In the genomic region with DNA sequence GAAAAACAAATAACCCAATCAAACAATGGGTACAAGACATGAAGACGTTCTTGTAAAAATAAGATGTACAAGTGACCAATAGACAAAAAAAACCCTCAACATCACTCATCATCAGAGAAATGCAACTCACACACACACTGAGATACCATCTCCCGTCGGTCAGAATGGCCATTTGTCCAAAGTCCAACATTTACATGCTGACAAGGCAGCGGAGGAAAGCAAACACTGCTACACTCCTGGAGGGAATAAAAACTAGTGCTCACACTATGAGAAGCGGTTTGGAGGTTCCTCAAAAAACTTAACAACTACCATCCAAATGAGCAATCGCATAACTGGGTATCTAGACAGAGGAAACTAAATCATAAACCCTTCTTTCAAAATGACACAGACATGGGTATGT, we compare ENCODE assay signal across 1 cellular context. TPM values are rescaled to one million over a fixed set of nuclear protein-coding genes. Genes with fewer than 3 reads are reported as not detected.
"Had no signal": no experiment of that assay in that cellular context is flagged by ENCODE, and none has a peak within 500 bp of the region (broad histone marks: within the 10 kb centered on the region; RNA-seq: fewer than 3 reads in every experiment).

No MANE protein-coding gene starts in this region.

RNA-seq across cellular contexts. Expression of a gene that starts 11.6 kb away (rescaled TPM):
- total RNA-seq: G401 had no signal
